ENCODE assay signal across 26 cellular contexts in genomic region chr10:52649471-52649870, GRCh38.
"Had no signal": no experiment of that assay in that cellular context is flagged by ENCODE, and none has a peak within 500 bp of the region (broad histone marks: within the 10 kb centered on the region; RNA-seq: fewer than 3 reads in every experiment).

No MANE protein-coding gene starts in this region.

- H3K4me3 ChIP-seq: dorsolateral prefrontal cortex, gastroesophageal sphincter, heart left ventricle, hepatocyte, lung, prostate gland, right atrium auricular region, smooth muscle cell, stomach, thyroid gland had no signal

- H3K4me2 ChIP-seq: hepatocyte, smooth muscle cell had no signal

- H3K9me3 ChIP-seq: gastroesophageal sphincter, heart left ventricle, prostate gland, right atrium auricular region, stomach, thyroid gland had no signal

- H3K27me3 ChIP-seq: dorsolateral prefrontal cortex, gastroesophageal sphincter, heart left ventricle, hepatocyte, right atrium auricular region, stomach, thyroid gland had no signal

- H3K79me2 ChIP-seq: hepatocyte had no signal

- H2AFZ ChIP-seq: hepatocyte had no signal

- FAIRE-seq: colon, kidney had no signal

- H3K27ac ChIP-seq: dorsolateral prefrontal cortex, gastroesophageal sphincter, heart left ventricle, hepatocyte, prostate gland, right atrium auricular region, stomach, thyroid gland had no signal

- H3K27me3 Mint-ChIP-seq: memory B cell; naive thymus-derived CD4-positive, alpha-beta T cell had no signal

- DNase-seq: dorsolateral prefrontal cortex; effector CD4-positive, alpha-beta T cell; foreskin fibroblast; heart left ventricle; kidney; midbrain; naive thymus-derived CD4-positive, alpha-beta T cell; nucleus accumbens; stimulated activated CD4-positive, alpha-beta T cell treated with anti-CD3 and anti-CD28 coated beads, Interleukin-2, amount 100 ng/mL, for 24 hours; stimulated activated CD4-positive, alpha-beta T cell treated with anti-CD3 and anti-CD28 coated beads, Interleukin-4, amount 100 ng/mL, for 24 hours; stimulated activated naive CD4-positive, alpha-beta T cell treated with Interleukin-2 at 50 U/mL for 16 hours; stomach; thyroid gland; trophoblast cell had no signal

- H3K36me3 Mint-ChIP-seq: memory B cell; naive thymus-derived CD4-positive, alpha-beta T cell; stimulated activated effector memory CD8-positive, alpha-beta T cell treated with anti-CD3 and anti-CD28 coated beads, Interleukin-12 subunit alpha, Interleukin-12 subunit beta, amount 100 ng/mL, for 72 hours had no signal

- ATAC-seq: gastroesophageal sphincter; heart left ventricle; left lobe of liver; naive thymus-derived CD4-positive, alpha-beta T cell; sciatic nerve; stimulated activated effector memory CD8-positive, alpha-beta T cell treated with anti-CD3 and anti-CD28 coated beads, Interleukin-12 subunit alpha, Interleukin-12 subunit beta, amount 100 ng/mL, for 72 hours had no signal

- H3K4me1 ChIP-seq: gastroesophageal sphincter, prostate gland, thyroid gland had no signal

- H3K9me3 Mint-ChIP-seq: nephron had no signal

- H3K36me3 ChIP-seq: gastroesophageal sphincter, heart left ventricle, prostate gland, right atrium auricular region, stomach, thyroid gland had no signal

- H3K4me1 Mint-ChIP-seq: memory B cell; naive thymus-derived CD4-positive, alpha-beta T cell; nephron; stimulated activated effector memory CD8-positive, alpha-beta T cell treated with anti-CD3 and anti-CD28 coated beads, Interleukin-12 subunit alpha, Interleukin-12 subunit beta, amount 100 ng/mL, for 72 hours had no signal

- H3K4me3 Mint-ChIP-seq: memory B cell; naive thymus-derived CD4-positive, alpha-beta T cell; nephron; stimulated activated effector memory CD8-positive, alpha-beta T cell treated with anti-CD3 and anti-CD28 coated beads, Interleukin-12 subunit alpha, Interleukin-12 subunit beta, amount 100 ng/mL, for 72 hours had no signal

- H3K27ac Mint-ChIP-seq: memory B cell; naive thymus-derived CD4-positive, alpha-beta T cell; nephron; stimulated activated effector memory CD8-positive, alpha-beta T cell treated with anti-CD3 and anti-CD28 coated beads, Interleukin-12 subunit alpha, Interleukin-12 subunit beta, amount 100 ng/mL, for 72 hours had no signal
